Comparison of ENCODE assay signal across 25 cellular contexts in the genomic region with DNA sequence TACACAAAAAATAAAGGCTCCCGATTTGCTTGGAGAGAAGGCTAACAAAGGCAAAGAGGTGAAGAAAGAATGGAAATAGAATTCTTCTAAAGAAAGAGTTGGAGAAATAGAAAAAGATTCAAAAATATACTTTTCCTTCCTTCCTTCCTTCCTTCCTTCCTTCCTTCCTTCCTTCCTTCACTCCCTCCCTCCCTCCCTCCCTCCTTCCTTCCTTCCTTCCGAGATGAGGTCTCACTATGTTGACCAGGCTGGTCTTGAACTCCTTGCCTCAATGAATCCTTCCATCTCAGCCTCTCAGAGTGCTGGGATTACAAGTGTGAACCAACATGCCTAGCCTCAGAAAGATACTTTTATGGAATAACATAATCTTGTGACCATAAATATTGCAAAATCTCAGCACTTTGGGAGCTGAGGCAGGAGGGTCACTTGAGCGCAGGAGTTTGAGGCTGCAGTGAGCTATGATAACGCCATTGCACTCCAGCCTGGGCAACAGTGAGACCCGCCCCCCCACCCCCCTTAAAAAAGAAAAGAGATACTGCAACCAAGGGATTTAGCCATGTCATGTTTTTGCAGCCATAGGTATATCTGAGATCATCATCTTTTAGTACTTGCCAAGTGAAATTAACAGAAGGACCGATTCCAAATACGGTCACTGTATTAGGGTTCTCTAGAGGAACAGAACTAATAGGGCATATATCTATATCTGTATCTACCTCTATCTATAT. TPM values are rescaled to one million over a fixed set of nuclear protein-coding genes. Genes with fewer than 3 reads are reported as not detected.
A peak's percentile ranks its signal among the peaks of the same experiment; 100 is the strongest.
DNase-seq lines count a peak whose midpoint lies in the region; ATAC-seq, FAIRE-seq and TF ChIP-seq lines count a peak whose summit lies in the region.
"Had no signal": no experiment of that assay in that cellular context is flagged by ENCODE, and none has a peak within 500 bp of the region (broad histone marks: within the 10 kb centered on the region; RNA-seq: fewer than 3 reads in every experiment).

No MANE protein-coding gene starts in this region.

- no peak for TF ChIP-seq POLR2A in HepG2 (IDR thresholded peaks at IDR 0.05; ENCODE audit: insufficient read depth in 1 of 2, low read depth in 2 of 2, low read length in 2 of 2)

- TF ChIP-seq EP300 in HepG2 (IDR thresholded peaks at IDR 0.05; ENCODE audit: low read depth in 2 of 2, low read length in 2 of 2): no peak
- no peak for TF ChIP-seq EP300 in HepG2 (CRISPR knock-in tag; IDR thresholded peaks at IDR 0.05; ENCODE audit: borderline replicate concordance)

- intact Hi-C loops in left ventricle myocardium inferior (cut with micrococcal nuclease) (no loop called here), cardiac septum (cut with DNase I) (no loop called here), HepG2 (cut with micrococcal nuclease; ENCODE audit: unreplicated experiment) (no loop called here), psoas muscle (cut with DNase I) (no loop called here)

- H3K27ac ChIP-seq in left ventricle myocardium inferior (replicated peaks) (peak overlapping the region; percentile 85), HepG2 (ENCODE audit: extremely low read length, insufficient read depth, low read length) (no peak overlapping the region), psoas muscle (peak overlapping the region; percentile 94)
- H3K27ac ChIP-seq: 22Rv1; A549; BLaER1 treated with 17β-estradiol and CSF1 and Interleukin-3, amounts not matched to agents 10 nM and 100 nM; GM23248 had no signal

- 61% methylated on average over 7 of the region's 7 CpGs for WGBS in HepG2 (ENCODE audit: low lambda C conversion rate)
- 65 to 74% (median 66%) methylated on average over 7 of the region's 7 CpGs for WGBS in psoas muscle, 3 donors

- no peak overlapping the region for H3K9ac ChIP-seq in HepG2 (ENCODE audit: insufficient read depth, low read depth, low read length)
- H3K9ac ChIP-seq: BLaER1 treated with 17β-estradiol and CSF1 and Interleukin-3, amounts not matched to agents 10 nM and 100 nM; GM23248 had no signal

- H4K20me1 ChIP-seq in HepG2 (ENCODE audit: insufficient read depth, low read length): no peaks in the 10 kb centered on the region
- H4K20me1 ChIP-seq: BLaER1 treated with 17β-estradiol and CSF1 and Interleukin-3, amounts not matched to agents 10 nM and 100 nM had no signal

- no peak for TF ChIP-seq CTCF in left ventricle myocardium inferior (IDR thresholded peaks at IDR 0.05; ENCODE audit: borderline replicate concordance)
- TF ChIP-seq CTCF in HepG2 (CRISPR knock-in tag; IDR thresholded peaks at IDR 0.05): no peak
- TF ChIP-seq CTCF in psoas muscle (IDR thresholded peaks at IDR 0.05): no peak

- H3K4me2 ChIP-seq in HepG2 (ENCODE audit: low read depth, low read length): no peak overlapping the region
- H3K4me2 ChIP-seq: A549 had no signal

- no peaks in the 10 kb centered on the region for H3K36me3 ChIP-seq in left ventricle myocardium inferior
- no peaks in the 10 kb centered on the region for H3K36me3 ChIP-seq in HepG2 (replicated peaks in 1 of 2; ENCODE audit: control insufficient read depth in 1 of 2, insufficient read depth in 2 of 2, low read length in 2 of 2)
- peaks cover 0 to 9% of the 10 kb centered on the region in 2 donors for H3K36me3 ChIP-seq in psoas muscle (ENCODE audit: insufficient read depth in 1 of 2, low read depth in 1 of 2)
- H3K36me3 ChIP-seq: BLaER1 treated with 17β-estradiol and CSF1 and Interleukin-3, amounts not matched to agents 10 nM and 100 nM; HAP-1 had no signal

- no peak for FAIRE-seq in HepG2 (lab: Jason Lieb, UNC)
- FAIRE-seq: A549, GM12878, GM19239 had no signal

- H3K27me3 ChIP-seq in left ventricle myocardium inferior (ENCODE audit: low read depth): peaks cover 28% of the 10 kb centered on the region
- H3K27me3 ChIP-seq in HepG2 (ENCODE audit: control insufficient read depth in 1 of 2, insufficient read depth in 2 of 2, low read length in 2 of 2): no peaks in the 10 kb centered on the region
- H3K27me3 ChIP-seq in psoas muscle (ENCODE audit: insufficient read depth in 3 of 3, low read length in 2 of 3): no peaks in the 10 kb centered on the region

- H3K4me3 ChIP-seq in left ventricle myocardium inferior (no peak overlapping the region), HepG2 (replicated peaks in 1 of 3; ENCODE audit: insufficient read depth in 1 of 3, low read depth in 2 of 3, low read length in 3 of 3) (no peak overlapping the region), psoas muscle (peak overlapping the region; percentile 72)
- H3K4me3 ChIP-seq: A549; BLaER1 treated with 17β-estradiol and CSF1 and Interleukin-3, amounts not matched to agents 10 nM and 100 nM; GM12878; GM23248; HAP-1 had no signal

- POLR2A ChIA-PET in HepG2 (lab: Yijun Ruan, JAX): interaction anchor here (1.2 to 2.9 kb wide), 2 partner anchors 10 to 29 kb away, joined by 6 to 15 read pairs; no protein-coding TSS in a partner anchor

- no peak for DNase-seq in left ventricle myocardium inferior
- no peak for DNase-seq in cardiac septum (ENCODE audit: low spot score)
- no peak for DNase-seq in HepG2 (ENCODE audit: low spot score)
- no peak for DNase-seq in psoas muscle
- DNase-seq in HCEC 1CT: no peak
- no peak for DNase-seq in T1000 (lab: John Stamatoyannopoulos, UW)
- no peak for DNase-seq in activated CD4-positive, CD25-positive, alpha-beta regulatory T cell treated with anti-CD3 and anti-CD28 coated beads, Interleukin-2, amount 50 U/mL, for 72 hours
- no peak for DNase-seq in epidermal melanocyte (ENCODE audit: insufficient read length, low spot score)
- DNase-seq: Calu3; CD8-positive, alpha-beta T cell; DMS53; DND-41; EL; GM23248; HFFc6 had no signal

- H2AFZ ChIP-seq in HepG2 (ENCODE audit: low read length): no peak overlapping the region
- H2AFZ ChIP-seq: GM23248 had no signal

- H3K4me1 ChIP-seq in left ventricle myocardium inferior (peaks cover 22% of the 10 kb centered on the region), HepG2 (ENCODE audit: insufficient read depth, low read length) (peaks cover 27% of the 10 kb centered on the region), psoas muscle (peaks cover 31% of the 10 kb centered on the region)

- in situ Hi-C loops in HepG2 (cut with HindIII; ENCODE audit: extremely low pct_ligation_motif_present, low pct_unique_long_range_greater_than_20kb): no loop called here

- CTCF ChIA-PET in HepG2 (lab: Yijun Ruan, JAX; ENCODE audit: low intra/inter-chr PET ratio, low total read pairs): no interaction called here

- TF ChIP-seq RAD21 in HepG2 (CRISPR knock-in tag; IDR thresholded peaks at IDR 0.05): no peak

- H3K9me3 ChIP-seq in left ventricle myocardium inferior (replicated peaks) (no peaks in the 10 kb centered on the region), HepG2 (ENCODE audit: low read length) (no peaks in the 10 kb centered on the region), psoas muscle (no peaks in the 10 kb centered on the region)
- H3K9me3 ChIP-seq: A549, HAP-1 had no signal

- no peak for ATAC-seq in HepG2
- ATAC-seq in psoas muscle: no peak
- ATAC-seq: A549; CD8-positive, alpha-beta T cell; GM12878 had no signal

- BruUV-seq in HepG2 (replicated peaks; lab: Mats Ljungman, UMichigan): no TSS peak

- H3K79me2 ChIP-seq in HepG2 (ENCODE audit: insufficient read depth, low read length): no peaks in the 10 kb centered on the region

RNA-seq across cellular contexts. Expression of gene HJV, which starts 1.0 kb away (rescaled TPM):
- total RNA-seq in left ventricle myocardium inferior (90.3 TPM), cardiac septum (73.8 TPM), HepG2 (2016; rRNA removed; fragmentation: Illumina TruSeq; extraction: Trizol) (0.15 and 0.18 TPM in 2 replicates), psoas muscle (100 to 1,000 TPM; 240 to 354 (median 317) TPM)
- total RNA-seq in HepG2 (2016; cell fraction: cytosol; rRNA removed; fragmentation: Illumina TruSeq; extraction: Trizol; ENCODE audit: low read depth): 0.35 TPM in 1 of 2 replicates, not detected in the other
- total RNA-seq in HepG2 (2016; cell fraction: insoluble cytoplasmic fraction; rRNA removed; fragmentation: Illumina TruSeq; extraction: Trizol): 0.30 TPM in 1 of 2 replicates, not detected in the other
- total RNA-seq in HepG2 (2016; cell fraction: membrane; rRNA removed; fragmentation: Illumina TruSeq; extraction: Trizol): 0.22 and 0.28 TPM in 2 replicates
- total RNA-seq in HepG2 (2016; cell fraction: nucleus; rRNA removed; fragmentation: Illumina TruSeq; extraction: Trizol): not detected in 2 replicates
- polyA plus RNA-seq in HepG2 (2011; rRNA removed) (0.03 TPM in 1 of 2 replicates, not detected in the other), psoas muscle (100 to 1,000 TPM in 2 of 3 donors, 10 to 100 TPM in 1; 38.1 to 314 (median 168) TPM)
- polyA plus RNA-seq in HepG2 (2011; cell fraction: cytosol; rRNA removed): 0.03 and 0.05 TPM in 2 replicates
- not detected in 2 replicates for polyA plus RNA-seq in HepG2 (2011; cell fraction: nucleus; rRNA removed)
- polyA plus RNA-seq in HepG2 (2012): not detected in 2 replicates
- polyA plus RNA-seq in HepG2 (2016; cell fraction: cytosol; fragmentation: Illumina TruSeq; extraction: Trizol; ENCODE audit: low read depth): 0.08 and 0.12 TPM in 2 replicates
- polyA plus RNA-seq in HepG2 (2016; cell fraction: insoluble cytoplasmic fraction; fragmentation: Illumina TruSeq; extraction: Trizol; ENCODE audit: low read depth): not detected in 2 replicates
- not detected in 2 replicates for polyA plus RNA-seq in HepG2 (2016; cell fraction: membrane; fragmentation: Illumina TruSeq; extraction: Trizol; ENCODE audit: low read depth)
- polyA plus RNA-seq in HepG2 (2016; cell fraction: nucleus; fragmentation: Illumina TruSeq; extraction: Trizol; ENCODE audit: insufficient read depth, low read depth): not detected in 2 replicates
- not detected in 2 replicates for polyA minus RNA-seq in HepG2 (2011; rRNA and poly(A)+ RNA removed; ENCODE audit: low replicate concordance)
- not detected in 2 replicates for polyA minus RNA-seq in HepG2 (2011; cell fraction: cytosol; rRNA and poly(A)+ RNA removed)
- polyA minus RNA-seq in HepG2 (2011; cell fraction: nucleus; rRNA and poly(A)+ RNA removed): not detected in 2 replicates
- total RNA-seq: Calu3; CD8-positive, alpha-beta T cell; G401; GM12878; GM23248; H4; HFFc6; HT-29 had no signal
- polyA plus RNA-seq: A549, AG04450, GM12878, GM23248 had no signal

RNA-seq across cellular contexts. Expression of gene TXNIP, which starts 26.2 kb away (rescaled TPM):
- total RNA-seq in left ventricle myocardium inferior (753 TPM), cardiac septum (689 TPM), HepG2 (2016; rRNA removed; fragmentation: Illumina TruSeq; extraction: Trizol) (24.4 and 25.4 TPM in 2 replicates), psoas muscle (1,000 to 10,000 TPM in 3 of 4 donors, 100 to 1,000 TPM in 1; 887 to 2,747 (median 1,374) TPM)
- 4.1 and 4.3 TPM in 2 replicates for total RNA-seq in HepG2 (2016; cell fraction: cytosol; rRNA removed; fragmentation: Illumina TruSeq; extraction: Trizol; ENCODE audit: low read depth)
- total RNA-seq in HepG2 (2016; cell fraction: insoluble cytoplasmic fraction; rRNA removed; fragmentation: Illumina TruSeq; extraction: Trizol): 23.8 and 24.4 TPM in 2 replicates
- total RNA-seq in HepG2 (2016; cell fraction: membrane; rRNA removed; fragmentation: Illumina TruSeq; extraction: Trizol): 11.5 and 11.6 TPM in 2 replicates
- total RNA-seq in HepG2 (2016; cell fraction: nucleus; rRNA removed; fragmentation: Illumina TruSeq; extraction: Trizol): 34.7 and 39.5 TPM in 2 replicates
- polyA plus RNA-seq in HepG2 (2011; rRNA removed) (237 and 283 TPM in 2 replicates), psoas muscle (1,000 to 10,000 TPM; 1,253 to 1,929 (median 1,863) TPM)
- polyA plus RNA-seq in HepG2 (2011; cell fraction: cytosol; rRNA removed): 133 and 240 TPM in 2 replicates
- 150 and 152 TPM in 2 replicates for polyA plus RNA-seq in HepG2 (2011; cell fraction: nucleus; rRNA removed)
- polyA plus RNA-seq in HepG2 (2012): 191 and 204 TPM in 2 replicates
- 1.0 and 1.3 TPM in 2 replicates for polyA plus RNA-seq in HepG2 (2016; cell fraction: cytosol; fragmentation: Illumina TruSeq; extraction: Trizol; ENCODE audit: low read depth)
- polyA plus RNA-seq in HepG2 (2016; cell fraction: insoluble cytoplasmic fraction; fragmentation: Illumina TruSeq; extraction: Trizol; ENCODE audit: low read depth): 19.6 and 21.5 TPM in 2 replicates
- polyA plus RNA-seq in HepG2 (2016; cell fraction: membrane; fragmentation: Illumina TruSeq; extraction: Trizol; ENCODE audit: low read depth): 3.9 and 4.1 TPM in 2 replicates
- polyA plus RNA-seq in HepG2 (2016; cell fraction: nucleus; fragmentation: Illumina TruSeq; extraction: Trizol; ENCODE audit: insufficient read depth, low read depth): 35.2 and 39.0 TPM in 2 replicates
- 132 and 425 TPM in 2 replicates for polyA minus RNA-seq in HepG2 (2011; rRNA and poly(A)+ RNA removed; ENCODE audit: low replicate concordance)
- 117 and 168 TPM in 2 replicates for polyA minus RNA-seq in HepG2 (2011; cell fraction: cytosol; rRNA and poly(A)+ RNA removed)
- polyA minus RNA-seq in HepG2 (2011; cell fraction: nucleus; rRNA and poly(A)+ RNA removed): 259 and 346 TPM in 2 replicates

RNA-seq across cellular contexts. Expression of gene POLR3GL, which starts 58.1 kb away (rescaled TPM):
- 45.6 TPM for total RNA-seq in left ventricle myocardium inferior
- total RNA-seq in cardiac septum: 36.8 TPM
- total RNA-seq in HepG2 (2016; rRNA removed; fragmentation: Illumina TruSeq; extraction: Trizol): 12.4 and 15.3 TPM in 2 replicates
- total RNA-seq in HepG2 (2016; cell fraction: cytosol; rRNA removed; fragmentation: Illumina TruSeq; extraction: Trizol; ENCODE audit: low read depth): 7.1 and 7.5 TPM in 2 replicates
- 12.8 and 14.4 TPM in 2 replicates for total RNA-seq in HepG2 (2016; cell fraction: insoluble cytoplasmic fraction; rRNA removed; fragmentation: Illumina TruSeq; extraction: Trizol)
- total RNA-seq in HepG2 (2016; cell fraction: membrane; rRNA removed; fragmentation: Illumina TruSeq; extraction: Trizol): 15.4 and 17.0 TPM in 2 replicates
- 5.4 and 6.2 TPM in 2 replicates for total RNA-seq in HepG2 (2016; cell fraction: nucleus; rRNA removed; fragmentation: Illumina TruSeq; extraction: Trizol)
- polyA plus RNA-seq in HepG2 (2011; rRNA removed): 10.8 and 11.5 TPM in 2 replicates
- polyA plus RNA-seq in HepG2 (2011; cell fraction: cytosol; rRNA removed): 7.4 and 7.9 TPM in 2 replicates
- polyA plus RNA-seq in HepG2 (2011; cell fraction: nucleus; rRNA removed): 5.1 and 6.2 TPM in 2 replicates
- polyA plus RNA-seq in HepG2 (2012): 14.4 and 20.2 TPM in 2 replicates
- 10.0 and 10.7 TPM in 2 replicates for polyA plus RNA-seq in HepG2 (2016; cell fraction: cytosol; fragmentation: Illumina TruSeq; extraction: Trizol; ENCODE audit: low read depth)
- polyA plus RNA-seq in HepG2 (2016; cell fraction: insoluble cytoplasmic fraction; fragmentation: Illumina TruSeq; extraction: Trizol; ENCODE audit: low read depth): 21.5 and 23.2 TPM in 2 replicates
- polyA plus RNA-seq in HepG2 (2016; cell fraction: membrane; fragmentation: Illumina TruSeq; extraction: Trizol; ENCODE audit: low read depth): 20.0 and 21.6 TPM in 2 replicates
- 11.4 and 13.9 TPM in 2 replicates for polyA plus RNA-seq in HepG2 (2016; cell fraction: nucleus; fragmentation: Illumina TruSeq; extraction: Trizol; ENCODE audit: insufficient read depth, low read depth)
- 2.5 and 3.4 TPM in 2 replicates for polyA minus RNA-seq in HepG2 (2011; rRNA and poly(A)+ RNA removed; ENCODE audit: low replicate concordance)
- polyA minus RNA-seq in HepG2 (2011; cell fraction: cytosol; rRNA and poly(A)+ RNA removed): 2.5 and 4.6 TPM in 2 replicates
- polyA minus RNA-seq in HepG2 (2011; cell fraction: nucleus; rRNA and poly(A)+ RNA removed): 5.0 and 6.6 TPM in 2 replicates
- total RNA-seq in psoas muscle: 10 to 100 TPM; 30.5 to 62.5 (median 48.9) TPM
- 100 to 1,000 TPM in 1 of 3 donors, 10 to 100 TPM in 2; 59.9 to 139 (median 98.1) TPM for polyA plus RNA-seq in psoas muscle

RNA-seq across cellular contexts. Expression of gene ANKRD34A, which starts 58.2 kb away (rescaled TPM):
- total RNA-seq in left ventricle myocardium inferior: 0.66 TPM
- total RNA-seq in cardiac septum: 2.9 TPM
- total RNA-seq in HepG2 (2016; rRNA removed; fragmentation: Illumina TruSeq; extraction: Trizol): 0.07 and 0.14 TPM in 2 replicates
- not detected in 2 replicates for total RNA-seq in HepG2 (2016; cell fraction: cytosol; rRNA removed; fragmentation: Illumina TruSeq; extraction: Trizol; ENCODE audit: low read depth)
- 0.04 TPM in 1 of 2 replicates, not detected in the other for total RNA-seq in HepG2 (2016; cell fraction: insoluble cytoplasmic fraction; rRNA removed; fragmentation: Illumina TruSeq; extraction: Trizol)
- 0.03 and 0.07 TPM in 2 replicates for total RNA-seq in HepG2 (2016; cell fraction: membrane; rRNA removed; fragmentation: Illumina TruSeq; extraction: Trizol)
- 0.13 and 0.19 TPM in 2 replicates for total RNA-seq in HepG2 (2016; cell fraction: nucleus; rRNA removed; fragmentation: Illumina TruSeq; extraction: Trizol)
- 0.05 and 0.07 TPM in 2 replicates for polyA plus RNA-seq in HepG2 (2011; rRNA removed)
- 0.04 and 0.05 TPM in 2 replicates for polyA plus RNA-seq in HepG2 (2011; cell fraction: cytosol; rRNA removed)
- polyA plus RNA-seq in HepG2 (2011; cell fraction: nucleus; rRNA removed): 0.47 and 0.53 TPM in 2 replicates
- 0.11 and 0.19 TPM in 2 replicates for polyA plus RNA-seq in HepG2 (2012)
- not detected in 2 replicates for polyA plus RNA-seq in HepG2 (2016; cell fraction: cytosol; fragmentation: Illumina TruSeq; extraction: Trizol; ENCODE audit: low read depth)
- polyA plus RNA-seq in HepG2 (2016; cell fraction: insoluble cytoplasmic fraction; fragmentation: Illumina TruSeq; extraction: Trizol; ENCODE audit: low read depth): 0.08 TPM in 1 of 2 replicates, not detected in the other
- 0.05 TPM in 1 of 2 replicates, not detected in the other for polyA plus RNA-seq in HepG2 (2016; cell fraction: membrane; fragmentation: Illumina TruSeq; extraction: Trizol; ENCODE audit: low read depth)
- polyA plus RNA-seq in HepG2 (2016; cell fraction: nucleus; fragmentation: Illumina TruSeq; extraction: Trizol; ENCODE audit: insufficient read depth, low read depth): 0.12 and 0.16 TPM in 2 replicates
- polyA minus RNA-seq in HepG2 (2011; rRNA and poly(A)+ RNA removed; ENCODE audit: low replicate concordance): 0.08 and 1.4 TPM in 2 replicates
- not detected in 2 replicates for polyA minus RNA-seq in HepG2 (2011; cell fraction: cytosol; rRNA and poly(A)+ RNA removed)
- polyA minus RNA-seq in HepG2 (2011; cell fraction: nucleus; rRNA and poly(A)+ RNA removed): 0.25 and 0.39 TPM in 2 replicates
- 10 to 100 TPM in 1 of 4 donors, 1 to 10 TPM in 2, under 1 TPM in 1; 0.42 to 12.3 (median 4.9) TPM for total RNA-seq in psoas muscle
- 10 to 100 TPM in 1 of 3 donors, 1 to 10 TPM in 2; 6.6 to 14.7 (median 7.4) TPM for polyA plus RNA-seq in psoas muscle

Comparison
In these comparisons a context has a peak if more than half of its experiments do, and no peak if none do; other contexts are left out.
1. RNA of gene HJV, which starts 1.0 kb away (total RNA-seq): 240 to 354 TPM in psoas muscle, 90.3 TPM in left ventricle myocardium inferior (single experiment) and 73.8 TPM in cardiac septum (single experiment); 0.15 to 0.35 TPM in HepG2; every median in the first group is over 10 times any median in the second.
2. RNA of gene TXNIP, which starts 26.2 kb away (total RNA-seq): 887 to 2,747 TPM in psoas muscle, 753 TPM in left ventricle myocardium inferior (single experiment) and 689 TPM in cardiac septum (single experiment); 4.1 to 39.5 TPM in HepG2; every median in the first group is over 10 times any median in the second.